Comparison of ENCODE assay signal across 3 cellular contexts in the genomic region with DNA sequence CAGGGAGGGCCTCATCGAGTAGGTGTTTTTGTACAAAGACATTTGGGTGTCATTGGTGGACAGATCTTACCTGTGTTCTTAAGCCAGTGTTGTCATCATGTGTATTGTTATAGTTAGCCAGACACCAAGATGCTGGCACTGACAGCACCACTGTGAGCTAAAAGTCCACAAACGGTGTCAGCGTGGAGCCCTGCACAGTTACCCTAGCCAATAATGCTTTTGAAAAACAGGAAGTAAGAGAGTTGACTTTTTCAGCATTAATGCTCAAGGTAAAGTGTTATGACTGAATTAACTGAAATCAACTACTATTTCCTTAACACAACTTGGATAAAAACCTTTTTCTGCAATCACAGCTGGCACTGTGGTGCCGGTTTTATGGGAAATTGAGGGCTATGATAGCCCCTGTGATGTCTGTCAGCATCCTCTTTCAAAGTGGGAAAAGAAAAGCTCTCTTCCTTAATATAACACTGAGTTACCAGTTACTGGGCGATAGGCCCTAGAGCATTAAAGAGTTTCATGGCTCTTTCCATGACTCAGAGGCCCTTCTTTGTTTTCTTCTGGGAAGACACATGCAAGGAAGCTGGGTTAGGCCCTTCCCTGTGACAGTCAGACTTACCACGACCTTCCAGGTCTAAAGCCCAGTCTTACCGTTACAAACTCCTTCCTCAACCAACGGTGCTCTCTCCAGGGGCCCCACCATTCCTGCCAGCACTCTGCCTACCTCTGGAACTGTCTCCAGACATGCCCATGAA. TPM values are rescaled to one million over a fixed set of nuclear protein-coding genes. Genes with fewer than 3 reads are reported as not detected.
"Had no signal": no experiment of that assay in that cellular context is flagged by ENCODE, and none has a peak within 500 bp of the region (broad histone marks: within the 10 kb centered on the region; RNA-seq: fewer than 3 reads in every experiment).

No MANE protein-coding gene starts in this region.

RNA-seq across cellular contexts. Expression of a gene that starts 37.6 kb away (rescaled TPM):
- total RNA-seq: cardiac septum; PC-9; T-helper 1 cell treated with Interleukin-12 subunit alpha and Interleukin-12 subunit beta and Interleukin-4 antibody, amounts not matched to agents 30 ng/mL and 1 ng/mL, for 36 hours had no signal
